Comparison of ENCODE assay signal across 16 cellular contexts in genomic region chr20:38177201-38177600, GRCh38.
"Had no signal": no experiment of that assay in that cellular context is flagged by ENCODE, and none has a peak within 500 bp of the region (broad histone marks: within the 10 kb centered on the region; RNA-seq: fewer than 3 reads in every experiment).

No MANE protein-coding gene starts in this region.

- H3K36me3 Mint-ChIP-seq: natural killer cell had no signal

- DNase-seq: effector CD4-positive, alpha-beta T cell; endodermal cell; erythroblast; foreskin keratinocyte; kidney glomerular epithelial cell; mammary epithelial cell; natural killer cell; small intestine; stimulated activated CD4-positive, alpha-beta T cell treated with anti-CD3 and anti-CD28 coated beads, Interleukin-2, amount 100 ng/mL, for 48 hours; stimulated activated naive CD8-positive, alpha-beta T cell treated with anti-CD3 and anti-CD28 coated beads, Interleukin-15, Interleukin-2, amounts not matched to agents 100 U/mL and 50 U/mL, for 24 hours; thyroid gland; upper lobe of left lung; uterus had no signal

- H3K4me1 Mint-ChIP-seq: endodermal cell, natural killer cell had no signal

- H3K4me3 ChIP-seq: coronary artery, suprapubic skin, thyroid gland, upper lobe of left lung, uterus had no signal

- ATAC-seq: foreskin keratinocyte; natural killer cell; stimulated activated naive CD8-positive, alpha-beta T cell treated with anti-CD3 and anti-CD28 coated beads, Interleukin-15, Interleukin-2, amounts not matched to agents 100 U/mL and 50 U/mL, for 24 hours had no signal

- H3K4me3 Mint-ChIP-seq: endodermal cell, mesothelial cell of epicardium, natural killer cell had no signal

- H3K9me3 ChIP-seq: suprapubic skin, thyroid gland, upper lobe of left lung, uterus had no signal

- H3K9me3 Mint-ChIP-seq: endodermal cell, natural killer cell had no signal

- H3K27me3 ChIP-seq: foreskin keratinocyte, suprapubic skin, thyroid gland, upper lobe of left lung, uterus had no signal

- H3K27ac ChIP-seq: coronary artery, foreskin keratinocyte, suprapubic skin, thyroid gland, upper lobe of left lung, uterus had no signal

- H3K4me1 ChIP-seq: thyroid gland, upper lobe of left lung, uterus had no signal

- H3K27ac Mint-ChIP-seq: endodermal cell, mesothelial cell of epicardium, natural killer cell had no signal

- H3K36me3 ChIP-seq: suprapubic skin, thyroid gland, upper lobe of left lung, uterus had no signal
